1 cellular context compared by ENCODE assay signal in genomic region chr11:841981-842369, GRCh38.
TF ChIP-seq lines count a peak whose summit lies in the region.

No MANE protein-coding gene starts in this region.

TF ChIP-seq in K562, 482 proteins besides CTCF, POLR2A, EP300 and RAD21:
- TF ChIP-seq RB1 (IDR thresholded peaks at IDR 0.05; ENCODE audit: low read depth) (no peak), ZNF121 (CRISPR knock-in tag; conservative IDR thresholded peaks at IDR 0.05) (0 out of 2 replicates have a peak, but pooled peaks have one; percentile 44), HDAC6 (IDR thresholded peaks at IDR 0.05; ENCODE audit: low read depth, low read length) (no peak), FOXM1 (IDR thresholded peaks at IDR 0.05; ENCODE audit: low read depth) (no peak), FOXM1 (CRISPR knock-in tag; IDR thresholded peaks at IDR 0.05; ENCODE audit: low read depth) (0 out of 2 replicates have a peak, but pooled peaks have one; percentile 12), MAZ (CRISPR knock-in tag; conservative IDR thresholded peaks at IDR 0.05 in 1 of 2, IDR thresholded peaks at IDR 0.05 in 1 of 2) (peak in 1 of 2 experiments; percentile 46; a peak in 1 of 4 replicates), GABPB1 (CRISPR knock-in tag; IDR thresholded peaks at IDR 0.05) (peak; percentile 35; the same call in 1 of the 2 replicates), FOXP1 (CRISPR knock-in tag; IDR thresholded peaks at IDR 0.05) (peak; percentile 73; the same call in 1 of the 2 replicates), LCOR (CRISPR knock-in tag; IDR thresholded peaks at IDR 0.05) (0 out of 2 replicates have a peak, but pooled peaks have one; percentile 40), UBTF (IDR thresholded peaks at IDR 0.05; ENCODE audit: borderline replicate concordance in 1 of 2, low read depth in 2 of 2, low read length in 2 of 2) (peak in 1 of 2 experiments; percentile 35; a peak in 1 of 4 replicates), SAP30 (IDR thresholded peaks at IDR 0.05; ENCODE audit: borderline replicate concordance, insufficient read depth, low read depth, low read length, poor library complexity, severe bottlenecking) (peak; percentile 48), PYGO2 (tag; IDR thresholded peaks at IDR 0.05) (no peak), GATAD2B (IDR thresholded peaks at IDR 0.05; ENCODE audit: borderline replicate concordance) (no peak), SIRT6 (IDR thresholded peaks at IDR 0.05; ENCODE audit: low read depth, low read length) (peak; percentile 85)
- TF ChIP-seq, protein P1, sequence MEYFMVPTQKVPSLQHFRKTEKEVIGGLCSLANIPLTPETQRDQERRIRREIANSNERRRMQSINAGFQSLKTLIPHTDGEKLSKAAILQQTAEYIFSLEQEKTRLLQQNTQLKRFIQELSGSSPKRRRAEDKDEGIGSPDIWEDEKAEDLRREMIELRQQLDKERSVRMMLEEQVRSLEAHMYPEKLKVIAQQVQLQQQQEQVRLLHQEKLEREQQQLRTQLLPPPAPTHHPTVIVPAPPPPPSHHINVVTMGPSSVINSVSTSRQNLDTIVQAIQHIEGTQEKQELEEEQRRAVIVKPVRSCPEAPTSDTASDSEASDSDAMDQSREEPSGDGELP (CRISPR knock-in tag; IDR thresholded peaks at IDR 0.05; ENCODE audit: borderline replicate concordance), result peak; percentile 31; the same call in 1 of the 2 replicates
- TF ChIP-seq, protein P2, sequence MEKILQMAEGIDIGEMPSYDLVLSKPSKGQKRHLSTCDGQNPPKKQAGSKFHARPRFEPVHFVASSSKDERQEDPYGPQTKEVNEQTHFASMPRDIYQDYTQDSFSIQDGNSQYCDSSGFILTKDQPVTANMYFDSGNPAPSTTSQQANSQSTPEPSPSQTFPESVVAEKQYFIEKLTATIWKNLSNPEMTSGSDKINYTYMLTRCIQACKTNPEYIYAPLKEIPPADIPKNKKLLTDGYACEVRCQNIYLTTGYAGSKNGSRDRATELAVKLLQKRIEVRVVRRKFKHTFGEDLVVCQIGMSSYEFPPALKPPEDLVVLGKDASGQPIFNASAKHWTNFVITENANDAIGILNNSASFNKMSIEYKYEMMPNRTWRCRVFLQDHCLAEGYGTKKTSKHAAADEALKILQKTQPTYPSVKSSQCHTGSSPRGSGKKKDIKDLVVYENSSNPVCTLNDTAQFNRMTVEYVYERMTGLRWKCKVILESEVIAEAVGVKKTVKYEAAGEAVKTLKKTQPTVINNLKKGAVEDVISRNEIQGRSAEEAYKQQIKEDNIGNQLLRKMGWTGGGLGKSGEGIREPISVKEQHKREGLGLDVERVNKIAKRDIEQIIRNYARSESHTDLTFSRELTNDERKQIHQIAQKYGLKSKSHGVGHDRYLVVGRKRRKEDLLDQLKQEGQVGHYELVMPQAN (IDR thresholded peaks at IDR 0.05; ENCODE audit: borderline replicate concordance), result peak; percentile 69
TF ChIP-seq in K562: peak in this region for 11.
